In genomic region chr7:50147952-50148351, GRCh38 we compare ENCODE assay signal across 10 cellular contexts. TPM values are rescaled to one million over a fixed set of nuclear protein-coding genes. Genes with fewer than 3 reads are reported as not detected.
DNase-seq lines count a peak whose midpoint lies in the region; ATAC-seq lines count a peak whose summit lies in the region.
"Had no signal": no experiment of that assay in that cellular context is flagged by ENCODE, and none has a peak within 500 bp of the region (broad histone marks: within the 10 kb centered on the region; RNA-seq: fewer than 3 reads in every experiment).

No MANE protein-coding gene starts in this region.

- no peak for DNase-seq in activated naive CD8-positive, alpha-beta T cell treated with anti-CD3 and anti-CD28 coated beads, Interleukin-2, amount 10 ng/mL, durations not matched to agents 7 days and 5 days
- no peak for DNase-seq in stimulated activated CD8-positive, alpha-beta memory T cell treated with anti-CD3 and anti-CD28 coated beads, Interleukin-4, amount 100 ng/mL, for 48 hours
- no peak for DNase-seq in sciatic nerve (ENCODE audit: low spot score)
- DNase-seq: dorsolateral prefrontal cortex, NCI-H345 had no signal

- no peaks in the 10 kb centered on the region for H3K9me3 Mint-ChIP-seq in activated naive CD8-positive, alpha-beta T cell treated with anti-CD3 and anti-CD28 coated beads, Interleukin-2, amount 10 ng/mL, durations not matched to agents 7 days and 5 days

- ATAC-seq in GM18858 (IDR thresholded peaks at IDR 0.05; ENCODE audit: unreplicated experiment) (peak; percentile 18), GM21447 (IDR thresholded peaks at IDR 0.05; ENCODE audit: unreplicated experiment) (peak; percentile 10), HG03378 (IDR thresholded peaks at IDR 0.05; ENCODE audit: unreplicated experiment) (peak; percentile 27), sciatic nerve (no peak), HG03159 (IDR thresholded peaks at IDR 0.05; ENCODE audit: unreplicated experiment) (no peak)
- ATAC-seq in activated naive CD8-positive, alpha-beta T cell treated with anti-CD3 and anti-CD28 coated beads, Interleukin-2, amount 10 ng/mL, durations not matched to agents 7 days and 5 days (ENCODE audit: low read depth), result peak; percentile 24

- H3K27me3 Mint-ChIP-seq in activated naive CD8-positive, alpha-beta T cell treated with anti-CD3 and anti-CD28 coated beads, Interleukin-2, amount 10 ng/mL, durations not matched to agents 7 days and 5 days, result no peaks in the 10 kb centered on the region

- no peaks in the 10 kb centered on the region for H3K36me3 Mint-ChIP-seq in activated naive CD8-positive, alpha-beta T cell treated with anti-CD3 and anti-CD28 coated beads, Interleukin-2, amount 10 ng/mL, durations not matched to agents 7 days and 5 days

- H3K27ac Mint-ChIP-seq in activated naive CD8-positive, alpha-beta T cell treated with anti-CD3 and anti-CD28 coated beads, Interleukin-2, amount 10 ng/mL, durations not matched to agents 7 days and 5 days, result peak overlapping the region; percentile 67

- intact Hi-C loops in sciatic nerve (cut with DNase I), result no loop called here

- H3K4me1 Mint-ChIP-seq in activated naive CD8-positive, alpha-beta T cell treated with anti-CD3 and anti-CD28 coated beads, Interleukin-2, amount 10 ng/mL, durations not matched to agents 7 days and 5 days, result peaks cover 57% of the 10 kb centered on the region

- POLR2A ChIA-PET in activated naive CD8-positive, alpha-beta T cell treated with anti-CD3 and anti-CD28 coated beads, Interleukin-2, amount 10 ng/mL, durations not matched to agents 7 days and 5 days (lab: Charles Lee), result interaction anchor here (3.1 kb wide), 1 partner anchor 302 kb away, joined by 8 read pairs; the partner anchor contains the start of gene FIGNL1

- peak overlapping the region; percentile 56 for H3K4me3 Mint-ChIP-seq in activated naive CD8-positive, alpha-beta T cell treated with anti-CD3 and anti-CD28 coated beads, Interleukin-2, amount 10 ng/mL, durations not matched to agents 7 days and 5 days

RNA-seq across cellular contexts. Expression of gene ZPBP, which starts 54.9 kb away (rescaled TPM):
- total RNA-seq in activated naive CD8-positive, alpha-beta T cell treated with anti-CD3 and anti-CD28 coated beads, Interleukin-2, amount 10 ng/mL, durations not matched to agents 7 days and 5 days, result not detected
- not detected for total RNA-seq in sciatic nerve
- total RNA-seq: subcutaneous adipose tissue had no signal

Comparison
In these comparisons a context has a peak if more than half of its experiments do, and no peak if none do; other contexts are left out.
1. ATAC-seq: peak in GM18858 (single experiment), GM21447 (single experiment), HG03378 (single experiment) and activated naive CD8-positive, alpha-beta T cell treated with anti-CD3 and anti-CD28 coated beads, Interleukin-2, amount 10 ng/mL, durations not matched to agents 7 days and 5 days (single experiment); none in sciatic nerve (single experiment) and HG03159 (single experiment).